8 cellular contexts compared by ENCODE assay signal in the genomic region with DNA sequence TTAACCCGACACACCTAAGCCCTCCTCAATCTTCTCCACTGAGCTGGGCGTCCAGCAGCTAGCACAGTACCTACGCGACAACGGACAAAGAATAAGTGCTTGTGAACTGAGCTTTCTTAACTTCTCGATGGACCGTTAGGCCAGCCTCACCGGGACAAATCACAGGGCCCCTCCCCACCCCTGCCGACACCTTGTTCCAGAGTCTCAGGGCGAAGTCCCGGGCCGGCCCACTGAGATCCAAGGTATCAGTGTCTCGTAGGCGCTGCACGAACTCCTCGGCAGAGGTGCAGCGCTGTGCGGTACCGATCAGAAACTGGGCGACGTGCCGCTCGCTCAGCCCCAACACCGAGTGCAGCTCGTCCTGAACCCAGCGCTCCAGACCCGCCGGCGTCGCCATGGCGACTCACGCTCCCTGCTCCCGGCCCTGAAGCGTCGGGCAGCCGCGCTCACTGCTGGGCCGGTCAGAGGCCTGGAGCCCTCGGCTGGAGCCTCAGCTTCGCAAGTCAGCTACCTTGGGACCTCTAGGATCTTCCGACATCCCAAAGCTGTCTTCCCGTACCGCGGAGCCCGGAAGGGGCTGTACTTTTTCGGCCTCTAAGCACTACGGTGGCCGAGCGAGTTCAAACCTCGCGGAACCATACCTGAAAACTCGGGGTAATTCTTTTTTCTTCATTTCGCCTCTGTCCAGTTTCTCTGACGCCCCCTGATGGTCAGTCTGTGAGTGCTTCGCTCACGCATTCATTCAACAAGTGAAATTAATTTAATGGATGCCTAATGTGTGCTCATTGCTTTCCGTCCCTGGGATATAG. TPM values are rescaled to one million over a fixed set of nuclear protein-coding genes. Genes with fewer than 3 reads are reported as not detected.
DNase-seq lines count a peak whose midpoint lies in the region; ATAC-seq and TF ChIP-seq lines count a peak whose summit lies in the region.

A gene (minus strand): TSS at position 562 of the 809 bp plus-strand sequence. CDS start 165 bp downstream, at position 397.

- peaks cover 37% of the 10 kb centered on the region for H3K36me3 Mint-ChIP-seq in nephron progenitor cell (ENCODE audit: low read depth)

- peak; percentile 87 for ATAC-seq in stimulated activated naive CD8-positive, alpha-beta T cell treated with anti-CD3 and anti-CD28 coated beads, Interleukin-15, amount 100 ng/mL, for 72 hours

- peak; percentile 94 for TF ChIP-seq CTCF in DOHH2 (IDR thresholded peaks at IDR 0.05; ENCODE audit: low read depth, low read length, poor library complexity, severe bottlenecking)
- peak; percentile 92 for TF ChIP-seq CTCF in Loucy (conservative IDR thresholded peaks at IDR 0.05; ENCODE audit: low read length)
- TF ChIP-seq CTCF in nephron progenitor cell (IDR thresholded peaks at IDR 0.05), result peak; percentile 71

- H3K9me3 Mint-ChIP-seq in nephron progenitor cell, result no peaks in the 10 kb centered on the region
- no peaks in the 10 kb centered on the region for H3K9me3 Mint-ChIP-seq in stimulated activated naive CD8-positive, alpha-beta T cell treated with anti-CD3 and anti-CD28 coated beads, Interleukin-15, amount 100 ng/mL, for 72 hours

- H3K9me3 ChIP-seq in DOHH2 (ENCODE audit: control insufficient read depth, insufficient read depth, low read length) (no peaks in the 10 kb centered on the region), GM23248 (ENCODE audit: low read depth) (no peaks in the 10 kb centered on the region), Loucy (ENCODE audit: insufficient read depth, low read depth, low read length) (no peaks in the 10 kb centered on the region)

- no peak within 1 kb of the TSS; the same call in 1 of the 2 replicates for H3K27ac ChIP-seq in DOHH2 (ENCODE audit: low read depth, low read length)
- peak within 1 kb of the TSS; percentile 60 for H3K27ac ChIP-seq in GM23248

- WGBS in GM23248 (ENCODE audit: low coverage in 1 of 2, low lambda C conversion rate in 2 of 2, missing lambda C conversion rate in 2 of 2), 2 experiments, result 0 to 1% methylated on average over 54 to 57 of the region's 57 CpGs

- H3K36me3 ChIP-seq in DOHH2 (ENCODE audit: control insufficient read depth, low read length) (peaks cover 47% of the 10 kb centered on the region), GM23248 (ENCODE audit: low read depth) (peaks cover 39% of the 10 kb centered on the region), Loucy (ENCODE audit: insufficient read depth, low read length) (peaks cover 24% of the 10 kb centered on the region; the same call in 1 of the 2 replicates)

- H3K4me2 ChIP-seq in DOHH2 (ENCODE audit: low read length), result peak within 1 kb of the TSS; percentile 68
- peak within 1 kb of the TSS; percentile 76 for H3K4me2 ChIP-seq in GM23248 (ENCODE audit: unreplicated experiment)
- H3K4me2 ChIP-seq in Loucy (ENCODE audit: low read depth, low read length, poor library complexity, severe bottlenecking), result peak within 1 kb of the TSS; percentile 96

- H3K79me2 ChIP-seq in DOHH2 (ENCODE audit: control insufficient read depth, low read length) (peaks cover 26% of the 10 kb centered on the region), GM23248 (ENCODE audit: insufficient read depth) (peaks cover 46% of the 10 kb centered on the region), Loucy (ENCODE audit: insufficient read depth, low read length) (peaks cover 33% of the 10 kb centered on the region)

- H3K27me3 ChIP-seq in DOHH2 (ENCODE audit: control insufficient read depth, low read length), result no peaks in the 10 kb centered on the region
- no peaks in the 10 kb centered on the region for H3K27me3 ChIP-seq in GM23248 (replicated peaks; ENCODE audit: insufficient read depth)
- H3K27me3 ChIP-seq in Loucy (ENCODE audit: insufficient read depth, low read length, poor library complexity, severe bottlenecking), result no peaks in the 10 kb centered on the region

- in situ Hi-C loops in GM23248 (cut with MboI), result no loop called here

- peaks cover 26% of the 10 kb centered on the region for H3F3A ChIP-seq in DOHH2 (ENCODE audit: control insufficient read depth, insufficient read depth)
- H3F3A ChIP-seq in GM23248 (ENCODE audit: insufficient read depth), result peaks cover 45% of the 10 kb centered on the region
- H3F3A ChIP-seq in Loucy (ENCODE audit: low read depth), result peaks cover 10% of the 10 kb centered on the region; the same call in 1 of the 2 replicates

- DNase-seq in GM23248, result peak; percentile 97
- DNase-seq in SHP77 treated with DMSO at 0.1 percent for 48 hours (lab: John Stamatoyannopoulos, UW), result peak; percentile 95
- peak; percentile 96 for DNase-seq in activated effector memory CD4-positive, alpha-beta T cell treated with anti-CD3 and anti-CD28 coated beads, Interleukin-2, amount 50 U/mL, for 16 hours
- DNase-seq in fibroblast of the conjunctiva (ENCODE audit: low read depth), result peak; percentile 95
- DNase-seq in nephron progenitor cell, result peak; percentile 92
- peak; percentile 88 to 91 for DNase-seq in stimulated activated naive CD8-positive, alpha-beta T cell treated with anti-CD3 and anti-CD28 coated beads, Interleukin-15, amount 100 ng/mL, for 72 hours

- H3K4me3 ChIP-seq in DOHH2 (ENCODE audit: low read length), result peak within 1 kb of the TSS; percentile 90
- H3K4me3 ChIP-seq in GM23248, result peak within 1 kb of the TSS; percentile 96
- H3K4me3 ChIP-seq in Loucy (ENCODE audit: low read length, poor library complexity, severe bottlenecking), result peak within 1 kb of the TSS; percentile 77

- H3K27ac Mint-ChIP-seq in nephron progenitor cell, result peak within 1 kb of the TSS; percentile 30
- H3K27ac Mint-ChIP-seq in stimulated activated naive CD8-positive, alpha-beta T cell treated with anti-CD3 and anti-CD28 coated beads, Interleukin-15, amount 100 ng/mL, for 72 hours, result peak within 1 kb of the TSS; percentile 90

- H3K9me2 ChIP-seq in DOHH2 (replicated peaks; ENCODE audit: control insufficient read depth, low read length) (no peaks in the 10 kb centered on the region), GM23248 (ENCODE audit: insufficient read depth) (no peaks in the 10 kb centered on the region), Loucy (replicated peaks; ENCODE audit: low read depth, low read length) (no peaks in the 10 kb centered on the region)

- H2AFZ ChIP-seq in GM23248, result peak within 1 kb of the TSS; percentile 82
- H2AFZ ChIP-seq in Loucy (ENCODE audit: low read length), result peak within 1 kb of the TSS; percentile 76

- peaks cover 25% of the 10 kb centered on the region for H3K4me1 ChIP-seq in DOHH2 (ENCODE audit: control insufficient read depth, low read length)
- H3K4me1 ChIP-seq in GM23248 (ENCODE audit: insufficient read depth), result peaks cover 12% of the 10 kb centered on the region
- peaks cover 5% of the 10 kb centered on the region for H3K4me1 ChIP-seq in Loucy (ENCODE audit: insufficient read depth, low read length, poor library complexity, severe bottlenecking)

- H3K4me1 Mint-ChIP-seq in nephron progenitor cell, result peaks cover 24% of the 10 kb centered on the region
- peaks cover 50% of the 10 kb centered on the region for H3K4me1 Mint-ChIP-seq in stimulated activated naive CD8-positive, alpha-beta T cell treated with anti-CD3 and anti-CD28 coated beads, Interleukin-15, amount 100 ng/mL, for 72 hours

- H3K4me3 Mint-ChIP-seq in nephron progenitor cell, result peak within 1 kb of the TSS; percentile 84
- peak within 1 kb of the TSS; percentile 88 to 90 for H3K4me3 Mint-ChIP-seq in stimulated activated naive CD8-positive, alpha-beta T cell treated with anti-CD3 and anti-CD28 coated beads, Interleukin-15, amount 100 ng/mL, for 72 hours

- no peaks in the 10 kb centered on the region for H4K20me1 ChIP-seq in DOHH2 (ENCODE audit: control insufficient read depth, insufficient read depth, low read depth, low read length)
- H4K20me1 ChIP-seq in GM23248 (ENCODE audit: insufficient read depth), result no peaks in the 10 kb centered on the region
- H4K20me1 ChIP-seq in Loucy (ENCODE audit: insufficient read depth, low read length, poor library complexity, severe bottlenecking), result peaks cover 27% of the 10 kb centered on the region

- peak within 1 kb of the TSS; percentile 89 for H3K9ac ChIP-seq in GM23248
- peak within 1 kb of the TSS; percentile 92 for H3K9ac ChIP-seq in Loucy (ENCODE audit: low read depth, low read length, poor library complexity, severe bottlenecking)

- peaks cover 4% of the 10 kb centered on the region for H3K27me3 Mint-ChIP-seq in nephron progenitor cell (ENCODE audit: low read depth, poor library complexity)
- no peaks in the 10 kb centered on the region for H3K27me3 Mint-ChIP-seq in stimulated activated naive CD8-positive, alpha-beta T cell treated with anti-CD3 and anti-CD28 coated beads, Interleukin-15, amount 100 ng/mL, for 72 hours

RNA-seq across cellular contexts. Expression of the gene that starts here (rescaled TPM):
- total RNA-seq in GM23248 (2014; rRNA removed; shearing (Covaris generic)), result 30.4 and 30.6 TPM in 2 replicates
- 23.6 and 26.7 TPM in 2 replicates for polyA plus RNA-seq in GM23248 (2016; fragmentation: Nextera tagmentation; extraction: Ambion mirVana)
